Comparison of ENCODE assay signal across 22 cellular contexts in the genomic region with DNA sequence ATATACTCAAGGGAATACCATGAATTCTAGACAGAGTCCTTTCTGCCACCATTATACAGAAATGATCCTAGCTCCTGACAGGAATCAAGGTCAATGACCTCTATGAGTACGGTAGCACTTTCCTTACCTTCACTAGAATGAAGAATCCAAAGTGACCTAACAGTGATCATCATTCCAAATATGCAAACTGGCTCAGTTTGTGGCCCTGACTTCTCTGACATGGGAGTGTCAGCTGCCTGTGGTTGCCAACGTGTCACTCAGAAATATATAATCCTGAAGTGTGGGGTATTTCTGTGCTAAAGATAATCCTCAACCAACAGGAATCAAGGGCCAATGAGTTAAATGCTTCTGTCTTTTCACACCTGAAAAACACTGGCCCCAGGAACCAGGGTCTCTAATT.
"Had no signal": no experiment of that assay in that cellular context is flagged by ENCODE, and none has a peak within 500 bp of the region (broad histone marks: within the 10 kb centered on the region; RNA-seq: fewer than 3 reads in every experiment).

No MANE protein-coding gene starts in this region.

- H3K9me3 ChIP-seq: neutrophil had no signal

- H3K27me3 ChIP-seq: dorsolateral prefrontal cortex, hepatocyte, neutrophil, stomach, transverse colon had no signal

- H3K36me3 ChIP-seq: neutrophil, thoracic aorta, transverse colon had no signal

- H2AFZ ChIP-seq: hepatocyte had no signal

- FAIRE-seq: kidney had no signal

- H3K4me1 ChIP-seq: psoas muscle, stomach, transverse colon had no signal

- H3K4me2 ChIP-seq: hepatocyte had no signal

- ATAC-seq: left colon; left ventricle myocardium superior; naive thymus-derived CD8-positive, alpha-beta T cell; psoas muscle; sciatic nerve had no signal

- H3K79me2 ChIP-seq: hepatocyte had no signal

- H3K4me3 ChIP-seq: dorsolateral prefrontal cortex, hepatocyte, psoas muscle, skin epidermis, stomach, thoracic aorta, transverse colon had no signal

- H3K27ac ChIP-seq: dorsolateral prefrontal cortex, hepatocyte, neutrophil, psoas muscle, skin epidermis, stomach, thoracic aorta, transverse colon had no signal

- DNase-seq: cortex of kidney; dorsolateral prefrontal cortex; effector CD8-positive, alpha-beta T cell; foreskin melanocyte; head of caudate nucleus; kidney; left colon; left ventricle myocardium superior; mesendoderm; naive thymus-derived CD8-positive, alpha-beta T cell; psoas muscle; retina; stimulated activated CD4-positive, alpha-beta T cell treated with anti-CD3 and anti-CD28 coated beads, Interleukin-12 subunit alpha, Interleukin-12 subunit beta, amount 100 ng/mL, for 4 hours; stimulated activated naive CD4-positive, alpha-beta T cell; stomach; substantia nigra; transverse colon had no signal
